ENCODE assay signal across 8 cellular contexts in genomic region chr10:119207367-119207668, GRCh38. TPM values are rescaled to one million over a fixed set of nuclear protein-coding genes. Genes with fewer than 3 reads are reported as not detected.
DNase-seq lines count a peak whose midpoint lies in the region; TF ChIP-seq lines count a peak whose summit lies in the region.

Gene GRK5 (plus strand): TSS chr10:119207571. CDS start chr10:119207918, 347 bp downstream.

- H3K27ac Mint-ChIP-seq in H9, result peak within 1 kb of the TSS; percentile 78 to 97 (median 95); a peak in 3 of 7 replicates

- H3K27me3 ChIP-seq in H9 (ENCODE audit: insufficient read depth, low read length) (peaks cover 12% of the 10 kb centered on the region; the same call in 1 of the 2 replicates), MG63 (no peaks in the 10 kb centered on the region), neural cell (ENCODE audit: insufficient read depth, low read depth, low read length) (no peaks in the 10 kb centered on the region), stomach (no peaks in the 10 kb centered on the region)

- peak within 1 kb of the TSS; percentile 89 for H3K14ac ChIP-seq in H9 (ENCODE audit: insufficient read depth, low read length)

- TF ChIP-seq RAD21 in neural cell (conservative IDR thresholded peaks at IDR 0.05), result no peak

- no peak within 1 kb of the TSS for H2BK12ac ChIP-seq in H9 (ENCODE audit: insufficient read length, low read depth, low read length)

- H3K4me3 Mint-ChIP-seq in H9, result peak within 1 kb of the TSS; percentile 77 to 92

- H2AFZ ChIP-seq in H9 (ENCODE audit: low read length), result no peak within 1 kb of the TSS
- peak within 1 kb of the TSS; percentile 23 for H2AFZ ChIP-seq in neural cell (ENCODE audit: low read depth, low read length)

- H3K4me1 Mint-ChIP-seq in H9, result peaks cover 45 to 46% of the 10 kb centered on the region in 2 experiments

- no peak within 1 kb of the TSS for H2BK20ac ChIP-seq in H9 (ENCODE audit: low read depth, low read length, poor library complexity, severe bottlenecking)

- no peak within 1 kb of the TSS for H2BK5ac ChIP-seq in H9 (ENCODE audit: insufficient read length, low read length)

- no peak within 1 kb of the TSS for H2BK120ac ChIP-seq in H9 (ENCODE audit: low read depth, low read length, poor library complexity, severe bottlenecking)

- TF ChIP-seq POLR2A in stomach (IDR thresholded peaks at IDR 0.05), result no peak

- H3K27ac ChIP-seq in H9 (ENCODE audit: insufficient read length, low read depth, low read length) (no peak within 1 kb of the TSS), neural cell (ENCODE audit: low read length) (peak within 1 kb of the TSS; percentile 75), stomach (peak within 1 kb of the TSS; percentile 97 to 100 (median 98))

- peaks cover 6% of the 10 kb centered on the region for H3K23me2 ChIP-seq in H9 (ENCODE audit: insufficient read length, low read depth, low read length, poor library complexity, severe bottlenecking)

- H3K27me3 Mint-ChIP-seq in H9 (ENCODE audit: low read depth), result peaks cover 24% of the 10 kb centered on the region

- no peaks in the 10 kb centered on the region; a peak in 2 of 5 replicates for H3K9me3 Mint-ChIP-seq in H9

- no peak within 1 kb of the TSS for H2BK15ac ChIP-seq in H9 (ENCODE audit: low read depth, low read length)

- WGBS in H9 (ENCODE audit: extremely low coverage, insufficient read length, low lambda C conversion rate), result no CpG with 5 or more reads among the region's 34 CpGs
- WGBS in stomach, 5 donors, result 0 to 1% (median 0%) methylated on average over 8 to 34 of the region's 34 CpGs

- H4K20me1 ChIP-seq in H9 (ENCODE audit: control insufficient read depth, insufficient read depth, insufficient read length) (no peaks in the 10 kb centered on the region), neural cell (ENCODE audit: insufficient read depth) (no peaks in the 10 kb centered on the region)

- intact Hi-C loops in stomach (cut with DNase I; ENCODE audit: low total_unique reads), result loop anchor here (10.0 kb wide), 2 partner anchors 207 to 237 kb away; no protein-coding TSS in a partner anchor

- peaks cover 8% of the 10 kb centered on the region for H3K36me3 ChIP-seq in MG63
- H3K36me3 ChIP-seq in neural cell (ENCODE audit: insufficient read depth, low read length), result no peaks in the 10 kb centered on the region
- H3K36me3 ChIP-seq in stomach, result no peaks in the 10 kb centered on the region

- peaks cover 4% of the 10 kb centered on the region for H3F3A ChIP-seq in neural cell (ENCODE audit: insufficient read depth, low read length, poor library complexity, severe bottlenecking)

- H3K9ac ChIP-seq in H9 (ENCODE audit: extremely low read depth, insufficient read length, low read length) (no peak within 1 kb of the TSS), neural cell (ENCODE audit: low read length) (peak within 1 kb of the TSS; percentile 85)

- no peak within 1 kb of the TSS for H3K56ac ChIP-seq in H9 (ENCODE audit: insufficient read length, low read depth, low read length)

- H3K4me1 ChIP-seq in H9 (ENCODE audit: insufficient read depth, low read length) (no peaks in the 10 kb centered on the region), stomach (peaks cover 30 to 52% (median 49%) of the 10 kb centered on the region in 4 donors)

- H3K79me1 ChIP-seq in H9 (ENCODE audit: insufficient read depth, low read depth, low read length, poor library complexity, severe bottlenecking), result no peaks in the 10 kb centered on the region

- H3K9me2 ChIP-seq in neural cell (ENCODE audit: insufficient read depth, low read length), result no peaks in the 10 kb centered on the region

- no peak within 1 kb of the TSS for H2AK5ac ChIP-seq in H9 (ENCODE audit: insufficient read length, low read length)

- H3K9me3 ChIP-seq in H9 (ENCODE audit: control insufficient read depth, low read depth, low read length) (no peaks in the 10 kb centered on the region), MG63 (no peaks in the 10 kb centered on the region), neural cell (ENCODE audit: low read length) (no peaks in the 10 kb centered on the region), stomach (no peaks in the 10 kb centered on the region)

- H3T11ph ChIP-seq in H9 (ENCODE audit: low read length), result no peak within 1 kb of the TSS

- no peaks in the 10 kb centered on the region for H3K79me2 ChIP-seq in H9 (ENCODE audit: insufficient read depth, low read length)
- peaks cover 11% of the 10 kb centered on the region for H3K79me2 ChIP-seq in neural cell (replicated peaks; ENCODE audit: insufficient read depth, low read length)

- no peak within 1 kb of the TSS for H4K8ac ChIP-seq in H9 (replicated peaks; ENCODE audit: insufficient read length, low read depth, low read length)

- H4K5ac ChIP-seq in H9 (ENCODE audit: insufficient read length, low read depth, low read length), result no peak within 1 kb of the TSS

- TF ChIP-seq CTCF in H9 (conservative IDR thresholded peaks at IDR 0.05) (no peak), fibroblast of villous mesenchyme (IDR thresholded peaks at IDR 0.05; ENCODE audit: insufficient read depth, low read depth, low read length) (no peak), neural cell (IDR thresholded peaks at IDR 0.05; ENCODE audit: poor library complexity, severe bottlenecking) (no peak), stomach (IDR thresholded peaks at IDR 0.05) (no peak)

- H3K4ac ChIP-seq in H9 (ENCODE audit: low read depth, low read length), result no peak within 1 kb of the TSS; the same call in 1 of the 2 replicates

- peak within 1 kb of the TSS; percentile 61 for H3K18ac ChIP-seq in H9 (ENCODE audit: insufficient read length, low read depth, low read length)

- H3K4me2 ChIP-seq in H9 (ENCODE audit: insufficient read depth, insufficient read length, low read length) (peak within 1 kb of the TSS; percentile 68), neural cell (ENCODE audit: low read length) (peak within 1 kb of the TSS; percentile 80)

- H3K4me3 ChIP-seq in MG63 (peak within 1 kb of the TSS; percentile 65), fibroblast of villous mesenchyme (ENCODE audit: low read depth, low read length) (peak within 1 kb of the TSS; percentile 99), neural cell (ENCODE audit: low read length) (peak within 1 kb of the TSS; percentile 77), stomach (peak within 1 kb of the TSS; percentile 63 to 88 (median 74))

- DNase-seq in ELF-1 (ENCODE audit: low read depth, low spot score), result peak; percentile 95
- peak; percentile 94 for DNase-seq in H9
- DNase-seq in MG63, result peak; percentile 97
- peak; percentile 79 for DNase-seq in SIG-M5 treated with dmso at 0.1 percent for 504 hours (lab: John Stamatoyannopoulos, UW; ENCODE audit: unreplicated experiment)
- DNase-seq in activated gamma-delta T cell treated with Interleukin-2 at 50 U/mL for 16 hours, result peak; percentile 93
- DNase-seq in fibroblast of villous mesenchyme (ENCODE audit: low read depth), result peak; percentile 99
- DNase-seq in stomach, result peak; percentile 96

- H4K91ac ChIP-seq in H9 (ENCODE audit: insufficient read length, low read depth, low read length), result no peak within 1 kb of the TSS

- no peaks in the 10 kb centered on the region; a peak in 1 of 7 replicates for H3K36me3 Mint-ChIP-seq in H9 (ENCODE audit: insufficient read depth in 1 of 3, low read depth in 3 of 3)

- no peak within 1 kb of the TSS for H3K23ac ChIP-seq in H9 (ENCODE audit: insufficient read length, low read depth, low read length)

- TF ChIP-seq EP300 in neural cell (conservative IDR thresholded peaks at IDR 0.05; ENCODE audit: poor library complexity, severe bottlenecking) (no peak), stomach (IDR thresholded peaks at IDR 0.05) (no peak)

TF ChIP-seq in neural cell, 6 proteins besides CTCF, POLR2A, EP300 and RAD21:
- TF ChIP-seq POLR2AphosphoS5 (IDR thresholded peaks at IDR 0.05) (peak; percentile 75), MXI1 (conservative IDR thresholded peaks at IDR 0.05; ENCODE audit: poor library complexity, severe bottlenecking) (no peak)
TF ChIP-seq in neural cell: peak in this region for 1.

RNA-seq across cellular contexts. Expression of gene GRK5, which starts in this region (rescaled TPM):
- total RNA-seq in H9 (2021) (1.1 and 1.2 TPM in 2 replicates), fibroblast of villous mesenchyme (15.5 and 16.0 TPM in 2 replicates), stomach (10 to 100 TPM; 18.1 to 56.2 (median 31.9) TPM)
- 18.3 and 22.8 TPM in 2 replicates for total RNA-seq in MG63 (2014; rRNA removed; shearing (Covaris generic); ENCODE audit: low replicate concordance)
- polyA plus RNA-seq in neural cell (26.1 and 34.9 TPM in 2 replicates), stomach (10 to 100 TPM; 10.9 to 95.9 (median 61.0) TPM)
- polyA minus RNA-seq in neural cell, result 30.4 and 33.7 TPM in 2 replicates
